In genomic region chr18:50875966-50876536, GRCh38 we compare ENCODE assay signal across 20 cellular contexts. TPM values are rescaled to one million over a fixed set of nuclear protein-coding genes. Genes with fewer than 3 reads are reported as not detected.
DNase-seq lines count a peak whose midpoint lies in the region; ATAC-seq and TF ChIP-seq lines count a peak whose summit lies in the region.
"Had no signal": no experiment of that assay in that cellular context is flagged by ENCODE, and none has a peak within 500 bp of the region (broad histone marks: within the 10 kb centered on the region; RNA-seq: fewer than 3 reads in every experiment).

No MANE protein-coding gene starts in this region.

- TF ChIP-seq CTCF in DND-41 (IDR thresholded peaks at IDR 0.05; ENCODE audit: borderline replicate concordance, extremely low read depth, low read length, poor library complexity, severe bottlenecking) (no peak), endothelial cell (IDR thresholded peaks at IDR 0.05; ENCODE audit: unreplicated experiment) (no peak), thyroid gland (IDR thresholded peaks at IDR 0.05) (no peak)

- POLR2A ChIA-PET in T-cell (lab: Charles Lee): no interaction called here

- H3K4me2 ChIP-seq in DND-41 (ENCODE audit: insufficient read depth, low read length) (no peak overlapping the region), neuronal stem cell (ENCODE audit: insufficient read depth, low read length, poor library complexity, severe bottlenecking) (no peak overlapping the region)
- H3K4me2 ChIP-seq: A549 had no signal

- H3K4me1 Mint-ChIP-seq in endothelial cell (ENCODE audit: unreplicated experiment) (peaks cover 31% of the 10 kb centered on the region), T-cell (peaks cover 13 to 22% (median 20%) of the 10 kb centered on the region in 3 donors)

- ATAC-seq in DND-41 (ENCODE audit: insufficient read depth, low read depth) (no peak), T-cell (replicated peaks in 1 of 4) (no peak)
- ATAC-seq: A549, Panc1 had no signal

- H3K27me3 Mint-ChIP-seq in endothelial cell (ENCODE audit: unreplicated experiment) (peaks cover 14% of the 10 kb centered on the region), T-cell (peaks cover 6 to 8% of the 10 kb centered on the region in 2 donors)
- H3K27me3 Mint-ChIP-seq: CD4-positive, alpha-beta memory T cell had no signal

- H2BK12ac ChIP-seq in neuronal stem cell (ENCODE audit: low read length): no peak overlapping the region

- DNase-seq in DND-41 (no peak), NCI-H524 treated with DMSO at 0.1 percent for 48 hours (lab: John Stamatoyannopoulos, UW) (peak; percentile 25), endothelial cell (ENCODE audit: low spot score) (no peak), neuronal stem cell (ENCODE audit: low spot score) (peak; percentile 38), EL (no peak), T-cell (no peak), thyroid gland (no peak)
- DNase-seq: CD4-positive, alpha-beta memory T cell; DMS53; H9; KG1; NCI-H1417; NCI-H187; NCI-H345; NCI-H526 treated with DMSO at 0.1 percent for 48 hours had no signal

- no peak overlapping the region for H2BK15ac ChIP-seq in neuronal stem cell (ENCODE audit: low read length)

- no peak overlapping the region for H3K23ac ChIP-seq in neuronal stem cell (ENCODE audit: low read depth, low read length, poor library complexity)

- H3K27me3 ChIP-seq in DND-41 (ENCODE audit: insufficient read depth, low read length, poor library complexity) (no peaks in the 10 kb centered on the region), neuronal stem cell (ENCODE audit: control insufficient read depth in 3 of 3, insufficient read depth in 3 of 3, low read depth in 1 of 3, low read length in 3 of 3) (no peaks in the 10 kb centered on the region), thyroid gland (no peaks in the 10 kb centered on the region)
- H3K27me3 ChIP-seq: SJSA1 had no signal

- H3K4me3 Mint-ChIP-seq in endothelial cell (ENCODE audit: unreplicated experiment) (no peak overlapping the region), T-cell (no peak overlapping the region)
- H3K4me3 Mint-ChIP-seq: CD4-positive, alpha-beta memory T cell; H9 had no signal

- H2AFZ ChIP-seq in DND-41 (ENCODE audit: low read depth, low read length) (peak overlapping the region; percentile 20; the same call in 1 of the 2 replicates), neuronal stem cell (ENCODE audit: low read length) (no peak overlapping the region)

- H3K36me3 ChIP-seq in DND-41 (ENCODE audit: insufficient read depth, low read length) (0 out of 2 replicates have a peak, but pooled peaks cover 2% of the 10 kb centered on the region), neuronal stem cell (replicated peaks in 1 of 2; ENCODE audit: control insufficient read depth in 2 of 2, insufficient read depth in 2 of 2, low read length in 2 of 2) (peaks cover 0 to 2% of the 10 kb centered on the region in 2 donors), thyroid gland (no peaks in the 10 kb centered on the region)

- H3K9me3 ChIP-seq in DND-41 (ENCODE audit: insufficient read depth, low read length, severe bottlenecking): no peaks in the 10 kb centered on the region
- H3K9me3 ChIP-seq in neuronal stem cell (replicated peaks in 1 of 2; ENCODE audit: control insufficient read depth in 2 of 2, insufficient read depth in 1 of 2, low read depth in 1 of 2, low read length in 2 of 2): no peaks in the 10 kb centered on the region
- no peaks in the 10 kb centered on the region for H3K9me3 ChIP-seq in thyroid gland
- H3K9me3 ChIP-seq: A549, SJSA1 had no signal

- H3K27ac Mint-ChIP-seq in endothelial cell (ENCODE audit: unreplicated experiment): peak overlapping the region; percentile 25
- H3K27ac Mint-ChIP-seq in T-cell: no peak overlapping the region
- H3K27ac Mint-ChIP-seq: H9 had no signal

- H2BK120ac ChIP-seq in neuronal stem cell (ENCODE audit: low read depth, low read length): no peak overlapping the region

- H4K91ac ChIP-seq in neuronal stem cell (ENCODE audit: low read depth, low read length, poor library complexity): no peak overlapping the region

- CTCF ChIA-PET in T-cell (lab: Charles Lee): interaction anchor here in 1 of 2 donors (0.7 kb wide), 1 partner anchor 145 kb away, joined by 3 read pairs; no protein-coding TSS in a partner anchor

- intact Hi-C loops in thyroid gland (cut with DNase I): loop anchor here (10.0 kb wide), 1 partner anchor 51 kb away; the partner anchor contains the start of gene MRO

- no peak overlapping the region for H3K14ac ChIP-seq in neuronal stem cell (ENCODE audit: low read length)

- H3K9ac ChIP-seq in DND-41 (ENCODE audit: low read depth, low read length): no peak overlapping the region
- H3K9ac ChIP-seq in neuronal stem cell (ENCODE audit: low read depth, low read length, poor library complexity): no peak overlapping the region

- H3K79me1 ChIP-seq in neuronal stem cell (ENCODE audit: low read depth, low read length): peaks cover 2% of the 10 kb centered on the region

- H3K27ac ChIP-seq in DND-41 (ENCODE audit: low read length): no peak overlapping the region
- H3K27ac ChIP-seq in neuronal stem cell (replicated peaks; ENCODE audit: low read length): peak overlapping the region; percentile 33
- no peak overlapping the region for H3K27ac ChIP-seq in thyroid gland
- H3K27ac ChIP-seq: A549, SJSA1 had no signal

- H3K4me1 ChIP-seq in DND-41 (ENCODE audit: insufficient read depth, low read length) (peaks cover 23% of the 10 kb centered on the region), neuronal stem cell (ENCODE audit: control insufficient read depth in 2 of 2, insufficient read depth in 1 of 2, low read depth in 1 of 2, low read length in 2 of 2) (peaks cover 10 to 27% of the 10 kb centered on the region in 2 donors), thyroid gland (peaks cover 0 to 6% of the 10 kb centered on the region in 2 donors)

- H4K20me1 ChIP-seq in DND-41 (ENCODE audit: insufficient read depth, low read length): peaks cover 10% of the 10 kb centered on the region; the same call in 1 of the 2 replicates

- H3K4ac ChIP-seq in neuronal stem cell (ENCODE audit: low read length): no peak overlapping the region

- H3K36me3 Mint-ChIP-seq in endothelial cell (ENCODE audit: low read depth, unreplicated experiment): no peaks in the 10 kb centered on the region
- no peaks in the 10 kb centered on the region for H3K36me3 Mint-ChIP-seq in T-cell

- H3K9me3 Mint-ChIP-seq in endothelial cell (ENCODE audit: unreplicated experiment) (no peaks in the 10 kb centered on the region), T-cell (no peaks in the 10 kb centered on the region)
- H3K9me3 Mint-ChIP-seq: CD4-positive, alpha-beta memory T cell; H9 had no signal

- H3K4me3 ChIP-seq in DND-41 (ENCODE audit: low read depth in 1 of 2, low read length in 2 of 2): no peak overlapping the region
- no peak overlapping the region for H3K4me3 ChIP-seq in neuronal stem cell (ENCODE audit: low read length in 2 of 2)
- no peak overlapping the region for H3K4me3 ChIP-seq in thyroid gland (replicated peaks in 1 of 3)
- H3K4me3 ChIP-seq: A549, SJSA1 had no signal

- no CpG with 5 or more reads among the region's 3 CpGs for WGBS in neuronal stem cell (ENCODE audit: extremely low coverage in 2 of 2, insufficient read length in 2 of 2, insufficient replicate concordance in 1 of 2), 2 donors
- 82 to 93% methylated on average over 3 of the region's 3 CpGs for WGBS in thyroid gland, 2 donors

- peaks cover 26% of the 10 kb centered on the region for H3K79me2 ChIP-seq in DND-41 (ENCODE audit: insufficient read depth, low read length)

- no peak overlapping the region for H2AK5ac ChIP-seq in neuronal stem cell (ENCODE audit: low read depth, low read length)

- H2BK5ac ChIP-seq in neuronal stem cell (ENCODE audit: low read length): no peak overlapping the region

- peak overlapping the region; percentile 1 for H3K18ac ChIP-seq in neuronal stem cell (ENCODE audit: low read length)

- TF ChIP-seq POLR2A in thyroid gland (IDR thresholded peaks at IDR 0.05): no peak

- no peak overlapping the region for H4K8ac ChIP-seq in neuronal stem cell (ENCODE audit: low read depth, low read length)

RNA-seq across cellular contexts. Expression of gene ME2, which starts 2.9 kb away (rescaled TPM):
- total RNA-seq in endothelial cell (ENCODE audit: unreplicated experiment) (41.9 TPM), T-cell (10 to 100 TPM; 30.5 to 42.6 (median 39.9) TPM), thyroid gland (10 to 100 TPM; 31.9 to 51.5 (median 46.4) TPM)
- 60.4 TPM for polyA plus RNA-seq in neuronal stem cell (2013, experiment 1 of 2)
- 63.1 TPM for polyA plus RNA-seq in neuronal stem cell (2013, experiment 2 of 2)

RNA-seq across cellular contexts. Expression of gene MRO, which starts 56.2 kb away (rescaled TPM):
- total RNA-seq in endothelial cell (ENCODE audit: unreplicated experiment): 0.23 TPM
- 0.15 TPM for polyA plus RNA-seq in neuronal stem cell (2013, experiment 1 of 2)
- 0.04 TPM for polyA plus RNA-seq in neuronal stem cell (2013, experiment 2 of 2)
- total RNA-seq in T-cell: not detected
- total RNA-seq in thyroid gland: 10 to 100 TPM in 3 of 4 donors, 1 to 10 TPM in 1; 3.9 to 13.3 (median 11.2) TPM
- total RNA-seq: CD4-positive, alpha-beta memory T cell; HT-29 had no signal
- polyA plus RNA-seq: BJ; CD4-positive, alpha-beta memory T cell had no signal

Comparison
In these comparisons a context has a peak if more than half of its experiments do, and no peak if none do; other contexts are left out.
1. DNase-seq: peak in NCI-H524 treated with DMSO at 0.1 percent for 48 hours (single experiment) and neuronal stem cell (single experiment); none in DND-41 (single experiment), endothelial cell (single experiment), EL (single experiment), T-cell (0 of 34) and thyroid gland (0 of 2).